11 cellular contexts compared by ENCODE assay signal in genomic region chr22:36303874-36304273, GRCh38. TPM values are rescaled to one million over a fixed set of nuclear protein-coding genes. Genes with fewer than 3 reads are reported as not detected.
DNase-seq lines count a peak whose midpoint lies in the region; ATAC-seq lines count a peak whose summit lies in the region.
"Had no signal": no experiment of that assay in that cellular context is flagged by ENCODE, and none has a peak within 500 bp of the region (broad histone marks: within the 10 kb centered on the region; RNA-seq: fewer than 3 reads in every experiment).

No MANE protein-coding gene starts in this region.

- peak overlapping the region; percentile 15 for H3K27ac Mint-ChIP-seq in T-helper 1 cell treated with Interleukin-12 subunit alpha and Interleukin-12 subunit beta and Interleukin-4 antibody, amounts not matched to agents 30 μg/mL and 1 μg/mL, for 36 hours
- H3K27ac Mint-ChIP-seq in activated CD4-positive, alpha-beta memory T cell treated with anti-CD3 and anti-CD28 coated beads for 36 hours, result peak overlapping the region; percentile 54
- peak overlapping the region; percentile 82 for H3K27ac Mint-ChIP-seq in stimulated activated effector memory CD8-positive, alpha-beta T cell treated with anti-CD3 and anti-CD28 coated beads, Interleukin-12 subunit alpha, Interleukin-12 subunit beta, amount 100 ng/mL, for 72 hours
- H3K27ac Mint-ChIP-seq: CD4-positive, CD25-positive, alpha-beta regulatory T cell had no signal

- no peaks in the 10 kb centered on the region for H3K27me3 Mint-ChIP-seq in T-helper 1 cell treated with Interleukin-12 subunit alpha and Interleukin-12 subunit beta and Interleukin-4 antibody, amounts not matched to agents 30 μg/mL and 1 μg/mL, for 36 hours (ENCODE audit: low read depth)
- H3K27me3 Mint-ChIP-seq in activated CD4-positive, alpha-beta memory T cell treated with anti-CD3 and anti-CD28 coated beads for 36 hours, result no peaks in the 10 kb centered on the region
- H3K27me3 Mint-ChIP-seq: CD4-positive, CD25-positive, alpha-beta regulatory T cell had no signal

- peaks cover 8% of the 10 kb centered on the region for H3K4me1 Mint-ChIP-seq in T-helper 1 cell treated with Interleukin-12 subunit alpha and Interleukin-12 subunit beta and Interleukin-4 antibody, amounts not matched to agents 30 μg/mL and 1 μg/mL, for 36 hours (ENCODE audit: low read depth)
- H3K4me1 Mint-ChIP-seq in activated CD4-positive, alpha-beta memory T cell treated with anti-CD3 and anti-CD28 coated beads for 36 hours (ENCODE audit: low read depth), result peaks cover 10% of the 10 kb centered on the region
- H3K4me1 Mint-ChIP-seq in stimulated activated effector memory CD8-positive, alpha-beta T cell treated with anti-CD3 and anti-CD28 coated beads, Interleukin-12 subunit alpha, Interleukin-12 subunit beta, amount 100 ng/mL, for 72 hours, result peaks cover 11% of the 10 kb centered on the region

- POLR2A ChIA-PET in activated CD4-positive, alpha-beta memory T cell treated with anti-CD3 and anti-CD28 coated beads for 36 hours (lab: Charles Lee), result no interaction called here

- DNase-seq in T-helper 1 cell (no peak), left colon (peak; percentile 70 to 82), iPS-NIHi11 (ENCODE audit: low spot score) (no peak), OCI-M2 (lab: John Stamatoyannopoulos, UW; ENCODE audit: unreplicated experiment) (no peak)
- no peak for DNase-seq in activated CD4-positive, alpha-beta memory T cell treated with anti-CD3 and anti-CD28 coated beads for 36 hours
- no peak for DNase-seq in stimulated activated effector memory CD8-positive, alpha-beta T cell treated with anti-CD3 and anti-CD28 coated beads, Interleukin-12 subunit alpha, Interleukin-12 subunit beta, amount 100 ng/mL, for 72 hours (ENCODE audit: low spot score in 2 of 2)
- DNase-seq: adrenal gland; CD4-positive, CD25-positive, alpha-beta regulatory T cell; midbrain had no signal

- intact Hi-C loops in activated CD4-positive, alpha-beta memory T cell treated with anti-CD3 and anti-CD28 coated beads for 36 hours (cut with micrococcal nuclease), result no loop called here
- intact Hi-C loops in left colon (cut with DNase I, micrococcal nuclease), result loop anchor here in 1 of 2 donors (5.0 kb wide), 1 partner anchor 168 kb away; no protein-coding TSS in a partner anchor

- H3K4me3 Mint-ChIP-seq in T-helper 1 cell treated with Interleukin-12 subunit alpha and Interleukin-12 subunit beta and Interleukin-4 antibody, amounts not matched to agents 30 μg/mL and 1 μg/mL, for 36 hours, result no peak overlapping the region
- H3K4me3 Mint-ChIP-seq in activated CD4-positive, alpha-beta memory T cell treated with anti-CD3 and anti-CD28 coated beads for 36 hours, result no peak overlapping the region
- no peak overlapping the region for H3K4me3 Mint-ChIP-seq in stimulated activated effector memory CD8-positive, alpha-beta T cell treated with anti-CD3 and anti-CD28 coated beads, Interleukin-12 subunit alpha, Interleukin-12 subunit beta, amount 100 ng/mL, for 72 hours
- H3K4me3 Mint-ChIP-seq: CD4-positive, CD25-positive, alpha-beta regulatory T cell had no signal

- CTCF ChIA-PET in activated CD4-positive, alpha-beta memory T cell treated with anti-CD3 and anti-CD28 coated beads for 36 hours (lab: Charles Lee), result interaction anchor here (0.6 to 1.1 kb wide), 2 partner anchors 148 to 166 kb away, joined by 3 to 4 read pairs; no protein-coding TSS in a partner anchor

- peaks cover 60% of the 10 kb centered on the region for H3K36me3 Mint-ChIP-seq in T-helper 1 cell treated with Interleukin-12 subunit alpha and Interleukin-12 subunit beta and Interleukin-4 antibody, amounts not matched to agents 30 μg/mL and 1 μg/mL, for 36 hours (ENCODE audit: low read depth)
- peaks cover 71% of the 10 kb centered on the region for H3K36me3 Mint-ChIP-seq in activated CD4-positive, alpha-beta memory T cell treated with anti-CD3 and anti-CD28 coated beads for 36 hours
- peaks cover 100% of the 10 kb centered on the region for H3K36me3 Mint-ChIP-seq in stimulated activated effector memory CD8-positive, alpha-beta T cell treated with anti-CD3 and anti-CD28 coated beads, Interleukin-12 subunit alpha, Interleukin-12 subunit beta, amount 100 ng/mL, for 72 hours

- H3K9me3 Mint-ChIP-seq in T-helper 1 cell treated with Interleukin-12 subunit alpha and Interleukin-12 subunit beta and Interleukin-4 antibody, amounts not matched to agents 30 μg/mL and 1 μg/mL, for 36 hours, result no peaks in the 10 kb centered on the region
- H3K9me3 Mint-ChIP-seq in activated CD4-positive, alpha-beta memory T cell treated with anti-CD3 and anti-CD28 coated beads for 36 hours, result no peaks in the 10 kb centered on the region
- H3K9me3 Mint-ChIP-seq in stimulated activated effector memory CD8-positive, alpha-beta T cell treated with anti-CD3 and anti-CD28 coated beads, Interleukin-12 subunit alpha, Interleukin-12 subunit beta, amount 100 ng/mL, for 72 hours, result no peaks in the 10 kb centered on the region

- ATAC-seq in left colon, result peak; percentile 73
- no peak for ATAC-seq in stimulated activated effector memory CD8-positive, alpha-beta T cell treated with anti-CD3 and anti-CD28 coated beads, Interleukin-12 subunit alpha, Interleukin-12 subunit beta, amount 100 ng/mL, for 72 hours
- no peak for ATAC-seq in HG02588 (IDR thresholded peaks at IDR 0.05; ENCODE audit: unreplicated experiment)

RNA-seq across cellular contexts. Expression of gene APOL1, which starts 50.9 kb away (rescaled TPM):
- 10 to 100 TPM; 44.7 to 46.3 TPM for total RNA-seq in activated CD4-positive, alpha-beta memory T cell treated with anti-CD3 and anti-CD28 coated beads for 36 hours
- 10 to 100 TPM; 23.3 to 38.2 TPM for total RNA-seq in left colon

Comparison
In these comparisons a context has a peak if more than half of its experiments do, and no peak if none do; other contexts are left out.
1. H3K27ac Mint-ChIP-seq: peak in every context shown above with its lines; median percentile 82 in stimulated activated effector memory CD8-positive, alpha-beta T cell treated with anti-CD3 and anti-CD28 coated beads, Interleukin-12 subunit alpha, Interleukin-12 subunit beta, amount 100 ng/mL, for 72 hours; 54 in activated CD4-positive, alpha-beta memory T cell treated with anti-CD3 and anti-CD28 coated beads for 36 hours; 15 in T-helper 1 cell treated with Interleukin-12 subunit alpha and Interleukin-12 subunit beta and Interleukin-4 antibody, amounts not matched to agents 30 μg/mL and 1 μg/mL, for 36 hours.
2. DNase-seq: peak in left colon (2 of 2); none in T-helper 1 cell (0 of 5), activated CD4-positive, alpha-beta memory T cell treated with anti-CD3 and anti-CD28 coated beads for 36 hours (single experiment), stimulated activated effector memory CD8-positive, alpha-beta T cell treated with anti-CD3 and anti-CD28 coated beads, Interleukin-12 subunit alpha, Interleukin-12 subunit beta, amount 100 ng/mL, for 72 hours (0 of 2), iPS-NIHi11 (single experiment) and OCI-M2 (single experiment).